ENCODE assay signal across 8 cellular contexts in the genomic region with DNA sequence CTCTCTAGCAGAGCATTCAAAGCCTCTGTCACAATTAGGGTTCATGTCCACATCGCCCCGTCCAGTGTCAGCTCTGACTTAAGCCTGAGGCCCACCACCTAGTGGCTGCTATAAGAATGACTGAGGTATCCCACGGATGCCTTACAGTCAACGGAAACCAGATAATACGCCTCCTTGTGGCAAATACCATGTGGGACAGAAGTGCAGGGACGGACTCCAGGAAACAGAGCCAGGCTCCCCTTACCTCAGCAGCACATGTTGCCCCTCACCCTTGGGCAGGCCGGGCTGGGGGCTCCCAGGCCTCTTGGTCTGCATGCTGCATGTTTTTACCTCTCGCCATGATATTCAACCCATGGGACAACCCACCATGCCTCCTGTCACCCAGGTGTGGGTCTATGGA.
A peak's percentile ranks its signal among the peaks of the same experiment; 100 is the strongest.
DNase-seq lines count a peak whose midpoint lies in the region; ATAC-seq and TF ChIP-seq lines count a peak whose summit lies in the region.

No MANE protein-coding gene starts in this region.

- TF ChIP-seq POLR2A in lower leg skin (IDR thresholded peaks at IDR 0.05), result no peak

- H3K27ac Mint-ChIP-seq in activated CD4-positive, alpha-beta T cell treated with anti-CD3 and anti-CD28 coated beads, Interleukin-2, amount 10 ng/mL, durations not matched to agents 7 days and 5 days, result no peak overlapping the region
- H3K27ac Mint-ChIP-seq in osteocyte (ENCODE audit: unreplicated experiment), result no peak overlapping the region

- intact Hi-C loops in lower leg skin (cut with DNase I; ENCODE audit: low total_unique reads), result no loop called here

- peak; percentile 43 for DNase-seq in G401 (ENCODE audit: low spot score)
- DNase-seq in NCI-H345 (lab: John Stamatoyannopoulos, UW), result peak; percentile 63
- DNase-seq in activated CD4-positive, alpha-beta T cell treated with anti-CD3 and anti-CD28 coated beads, Interleukin-2, amount 10 ng/mL, durations not matched to agents 7 days and 5 days, result peak; percentile 48
- peak; percentile 83 for DNase-seq in fibroblast of pulmonary artery (ENCODE audit: low read depth)
- DNase-seq in osteocyte (ENCODE audit: extremely low spot score, unreplicated experiment), result no peak
- DNase-seq in lower leg skin (ENCODE audit: low spot score in 2 of 2), result no peak
- no peak for DNase-seq in globus pallidus (ENCODE audit: low spot score)

- H3K9me3 Mint-ChIP-seq in activated CD4-positive, alpha-beta T cell treated with anti-CD3 and anti-CD28 coated beads, Interleukin-2, amount 10 ng/mL, durations not matched to agents 7 days and 5 days, result no peaks in the 10 kb centered on the region
- H3K9me3 Mint-ChIP-seq in osteocyte (ENCODE audit: unreplicated experiment), result no peaks in the 10 kb centered on the region

- no peaks in the 10 kb centered on the region for H3K36me3 Mint-ChIP-seq in activated CD4-positive, alpha-beta T cell treated with anti-CD3 and anti-CD28 coated beads, Interleukin-2, amount 10 ng/mL, durations not matched to agents 7 days and 5 days (ENCODE audit: low read depth)
- H3K36me3 Mint-ChIP-seq in osteocyte (ENCODE audit: unreplicated experiment), result no peaks in the 10 kb centered on the region

- 62 to 84% methylated on average over 8 of the region's 8 CpGs for WGBS in lower leg skin, 2 donors

- CTCF ChIA-PET in activated CD4-positive, alpha-beta T cell treated with anti-CD3 and anti-CD28 coated beads, Interleukin-2, amount 10 ng/mL, durations not matched to agents 7 days and 5 days (lab: Charles Lee), result interaction anchor here (0.5 to 3.7 kb wide), 12 partner anchors 17 to 773 kb away, joined by 3 to 26 read pairs (median 4); no protein-coding TSS in a partner anchor

- in situ Hi-C loops in G401 (cut with HindIII; ENCODE audit: low sequenced_read_pairs), result no loop called here

- no peaks in the 10 kb centered on the region for H3K27me3 Mint-ChIP-seq in activated CD4-positive, alpha-beta T cell treated with anti-CD3 and anti-CD28 coated beads, Interleukin-2, amount 10 ng/mL, durations not matched to agents 7 days and 5 days
- no peaks in the 10 kb centered on the region for H3K27me3 Mint-ChIP-seq in osteocyte (ENCODE audit: unreplicated experiment)

- H3K4me1 Mint-ChIP-seq in activated CD4-positive, alpha-beta T cell treated with anti-CD3 and anti-CD28 coated beads, Interleukin-2, amount 10 ng/mL, durations not matched to agents 7 days and 5 days, result peaks cover 2% of the 10 kb centered on the region
- no peaks in the 10 kb centered on the region for H3K4me1 Mint-ChIP-seq in osteocyte (ENCODE audit: unreplicated experiment)

- H3K4me3 ChIP-seq in fibroblast of pulmonary artery (replicated peaks; ENCODE audit: low read depth, low read length) (no peak overlapping the region), lower leg skin (ENCODE audit: low read depth, poor library complexity, severe bottlenecking) (no peak overlapping the region)

- peak; percentile 86 for TF ChIP-seq CTCF in fibroblast of pulmonary artery (IDR thresholded peaks at IDR 0.05; ENCODE audit: low read length, missing control alignments)
- peak; percentile 75 for TF ChIP-seq CTCF in osteocyte (IDR thresholded peaks at IDR 0.05)
- TF ChIP-seq CTCF in lower leg skin (IDR thresholded peaks at IDR 0.05), result no peak

- H3K4me3 Mint-ChIP-seq in activated CD4-positive, alpha-beta T cell treated with anti-CD3 and anti-CD28 coated beads, Interleukin-2, amount 10 ng/mL, durations not matched to agents 7 days and 5 days, result no peak overlapping the region
- no peak overlapping the region for H3K4me3 Mint-ChIP-seq in osteocyte (ENCODE audit: unreplicated experiment)

- peak; percentile 48 for ATAC-seq in HG02623 (IDR thresholded peaks at IDR 0.05; ENCODE audit: unreplicated experiment)

- POLR2A ChIA-PET in activated CD4-positive, alpha-beta T cell treated with anti-CD3 and anti-CD28 coated beads, Interleukin-2, amount 10 ng/mL, durations not matched to agents 7 days and 5 days (lab: Charles Lee), result no interaction called here

Comparison
In these comparisons a context has a peak if more than half of its experiments do, and no peak if none do; other contexts are left out.
1. DNase-seq: peak in G401 (single experiment), NCI-H345 (single experiment), activated CD4-positive, alpha-beta T cell treated with anti-CD3 and anti-CD28 coated beads, Interleukin-2, amount 10 ng/mL, durations not matched to agents 7 days and 5 days (single experiment) and fibroblast of pulmonary artery (single experiment); none in osteocyte (single experiment), lower leg skin (0 of 2) and globus pallidus (single experiment).
2. CTCF ChIP-seq: peak in fibroblast of pulmonary artery (single experiment) and osteocyte (single experiment); none in lower leg skin (0 of 3).